1 cellular context compared by ENCODE assay signal in the genomic region with DNA sequence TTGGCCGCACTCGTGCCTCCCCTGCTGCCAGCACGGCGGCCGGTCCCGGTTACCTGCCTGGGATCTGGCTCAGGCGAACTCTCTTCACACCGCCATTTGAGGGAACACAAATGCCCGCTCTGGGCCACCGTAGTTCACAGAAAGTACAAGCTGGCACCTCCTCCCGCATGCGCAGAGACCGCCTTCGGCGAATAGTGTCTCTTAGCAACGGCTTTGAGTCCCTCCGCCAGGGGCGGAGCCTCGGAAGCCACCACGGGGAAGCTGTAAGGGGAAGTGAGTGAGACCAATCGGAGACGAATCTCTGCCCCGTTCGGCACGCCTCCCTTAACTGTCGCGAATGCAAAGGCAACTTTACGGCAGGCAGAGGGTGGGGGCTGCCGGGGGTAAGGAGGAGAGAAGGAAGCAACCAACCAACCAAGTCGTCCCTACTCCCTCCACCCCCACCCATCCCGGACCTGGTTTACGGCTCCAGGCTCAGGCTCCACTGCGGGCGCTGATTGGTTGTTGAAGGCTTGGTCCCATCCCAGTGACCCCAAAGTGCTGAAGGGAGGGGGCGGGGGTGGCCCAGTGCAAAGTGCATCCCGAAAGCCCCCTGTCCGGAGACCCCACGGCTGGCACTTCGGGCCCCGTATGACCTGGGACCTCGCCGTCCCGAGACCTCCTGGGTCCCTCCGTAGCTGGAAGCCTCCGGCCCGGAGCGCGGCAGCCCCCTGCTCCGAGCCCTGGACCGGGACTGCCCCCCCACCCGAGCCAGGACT.
TF ChIP-seq lines count a peak whose summit lies in the region.

A gene with protein sequence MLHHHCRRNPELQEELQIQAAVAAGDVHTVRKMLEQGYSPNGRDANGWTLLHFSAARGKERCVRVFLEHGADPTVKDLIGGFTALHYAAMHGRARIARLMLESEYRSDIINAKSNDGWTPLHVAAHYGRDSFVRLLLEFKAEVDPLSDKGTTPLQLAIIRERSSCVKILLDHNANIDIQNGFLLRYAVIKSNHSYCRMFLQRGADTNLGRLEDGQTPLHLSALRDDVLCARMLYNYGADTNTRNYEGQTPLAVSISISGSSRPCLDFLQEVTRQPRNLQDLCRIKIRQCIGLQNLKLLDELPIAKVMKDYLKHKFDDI (plus strand): TSS at position 526 of the 758 bp plus-strand sequence. CDS start 9,628 bp downstream, outside the sequence.
A gene with protein sequence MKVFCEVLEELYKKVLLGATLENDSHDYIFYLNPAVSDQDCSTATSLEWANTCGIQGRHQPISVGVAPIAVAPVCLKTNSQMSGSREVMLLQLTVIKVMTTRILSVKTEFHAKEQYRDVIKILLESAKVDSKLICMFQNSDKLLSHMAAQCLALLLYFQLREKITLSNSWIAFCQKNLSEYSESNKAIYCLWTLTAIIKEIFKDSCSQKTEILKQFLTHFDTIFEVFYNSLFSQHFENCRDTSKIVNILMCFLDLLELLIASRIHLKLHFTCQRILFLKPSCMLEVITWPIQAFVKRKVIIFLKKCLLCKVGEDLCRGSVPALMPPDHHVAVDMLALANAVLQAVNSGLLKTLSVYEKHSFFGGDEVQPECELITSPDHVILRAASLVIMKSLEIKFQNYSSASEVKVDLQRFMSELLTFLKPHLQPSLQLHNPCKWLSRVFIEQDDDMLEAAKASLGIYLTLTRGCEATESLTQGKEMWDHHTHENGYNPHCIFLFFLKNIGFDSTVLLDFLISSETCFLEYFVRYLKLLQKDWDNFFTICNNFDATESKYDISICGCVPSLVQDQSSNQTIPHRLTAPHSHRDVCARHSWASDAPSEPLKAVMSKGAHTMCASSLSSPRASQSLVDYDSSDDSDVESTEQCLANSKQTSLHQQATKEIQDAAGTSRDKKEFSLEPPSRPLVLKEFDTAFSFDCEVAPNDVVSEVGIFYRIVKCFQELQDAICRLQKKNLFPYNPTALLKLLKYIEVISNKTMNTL (minus strand): TSS at position 121 of the 758 bp plus-strand sequence. CDS start 21,342 bp downstream, outside the sequence.

TF ChIP-seq in HepG2, 621 proteins besides CTCF, POLR2A, EP300 and RAD21 (continued from another document and continues in another):
- TF ChIP-seq, protein P1, sequence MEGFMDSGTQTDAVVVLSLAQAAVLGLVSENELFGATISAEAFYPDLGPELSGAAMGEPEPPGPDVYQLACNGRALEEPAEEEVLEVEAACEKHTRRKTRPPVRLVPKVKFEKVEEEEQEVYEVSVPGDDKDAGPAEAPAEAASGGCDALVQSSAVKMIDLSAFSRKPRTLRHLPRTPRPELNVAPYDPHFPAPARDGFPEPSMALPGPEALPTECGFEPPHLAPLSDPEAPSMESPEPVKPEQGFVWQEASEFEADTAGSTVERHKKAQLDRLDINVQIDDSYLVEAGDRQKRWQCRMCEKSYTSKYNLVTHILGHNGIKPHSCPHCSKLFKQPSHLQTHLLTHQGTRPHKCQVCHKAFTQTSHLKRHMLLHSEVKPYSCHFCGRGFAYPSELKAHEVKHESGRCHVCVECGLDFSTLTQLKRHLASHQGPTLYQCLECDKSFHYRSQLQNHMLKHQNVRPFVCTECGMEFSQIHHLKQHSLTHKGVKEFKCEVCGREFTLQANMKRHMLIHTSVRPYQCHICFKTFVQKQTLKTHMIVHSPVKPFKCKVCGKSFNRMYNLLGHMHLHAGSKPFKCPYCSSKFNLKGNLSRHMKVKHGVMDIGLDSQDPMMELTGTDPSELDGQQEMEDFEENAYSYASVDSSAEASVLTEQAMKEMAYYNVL (CRISPR knock-in tag; IDR thresholded peaks at IDR 0.05; ENCODE audit: borderline replicate concordance): peak; percentile 42; the same call in 1 of the 2 replicates
- peak; percentile 90 for TF ChIP-seq ASH2L (IDR thresholded peaks at IDR 0.05; ENCODE audit: insufficient read length, low read depth, low read length)
- TF ChIP-seq ZNF788 (CRISPR knock-in tag; IDR thresholded peaks at IDR 0.05; ENCODE audit: borderline replicate concordance): peak; percentile 54; the same call in 1 of the 2 replicates
- 0 out of 2 replicates have a peak, but pooled peaks have one; percentile 13 for TF ChIP-seq ZNF205 (CRISPR knock-in tag; IDR thresholded peaks at IDR 0.05)
- TF ChIP-seq RBFOX2 (IDR thresholded peaks at IDR 0.05; ENCODE audit: low read depth, low read length): peak; percentile 88
- TF ChIP-seq ZMAT3 (CRISPR knock-in tag; conservative IDR thresholded peaks at IDR 0.05): peak; percentile 54; the same call in 1 of the 2 replicates
- peak; percentile 77 for TF ChIP-seq HOXD1 (CRISPR knock-in tag; IDR thresholded peaks at IDR 0.05)
- TF ChIP-seq CCAR2 (optimal IDR thresholded peaks at IDR 0.05; ENCODE audit: low read depth, low read length): peak; percentile 58
- TF ChIP-seq, protein P2, sequence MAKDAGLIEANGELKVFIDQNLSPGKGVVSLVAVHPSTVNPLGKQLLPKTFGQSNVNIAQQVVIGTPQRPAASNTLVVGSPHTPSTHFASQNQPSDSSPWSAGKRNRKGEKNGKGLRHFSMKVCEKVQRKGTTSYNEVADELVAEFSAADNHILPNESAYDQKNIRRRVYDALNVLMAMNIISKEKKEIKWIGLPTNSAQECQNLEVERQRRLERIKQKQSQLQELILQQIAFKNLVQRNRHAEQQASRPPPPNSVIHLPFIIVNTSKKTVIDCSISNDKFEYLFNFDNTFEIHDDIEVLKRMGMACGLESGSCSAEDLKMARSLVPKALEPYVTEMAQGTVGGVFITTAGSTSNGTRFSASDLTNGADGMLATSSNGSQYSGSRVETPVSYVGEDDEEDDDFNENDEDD (CRISPR knock-in tag; IDR thresholded peaks at IDR 0.05; ENCODE audit: borderline replicate concordance): 0 out of 2 replicates have a peak, but pooled peaks have one; percentile 14
- TF ChIP-seq ZNF17 (CRISPR knock-in tag; IDR thresholded peaks at IDR 0.05): no peak
- TF ChIP-seq ZSCAN9 (CRISPR knock-in tag; IDR thresholded peaks at IDR 0.05; ENCODE audit: borderline replicate concordance): peak; percentile 49; the same call in 1 of the 2 replicates
- no peak for TF ChIP-seq CENPX (CRISPR knock-in tag; IDR thresholded peaks at IDR 0.05)
- no peak; the same call in 1 of the 2 replicates for TF ChIP-seq ARNT2 (CRISPR knock-in tag; IDR thresholded peaks at IDR 0.05; ENCODE audit: low read depth)
- peak; percentile 2; the same call in 1 of the 2 replicates for TF ChIP-seq MEIS2 (CRISPR knock-in tag; IDR thresholded peaks at IDR 0.05)
- TF ChIP-seq MLLT10 (CRISPR knock-in tag; IDR thresholded peaks at IDR 0.05): no peak
- 0 out of 2 replicates have a peak, but pooled peaks have one; percentile 46 for TF ChIP-seq ZNF567 (CRISPR knock-in tag; IDR thresholded peaks at IDR 0.05; ENCODE audit: borderline replicate concordance)
- TF ChIP-seq, protein P3, sequence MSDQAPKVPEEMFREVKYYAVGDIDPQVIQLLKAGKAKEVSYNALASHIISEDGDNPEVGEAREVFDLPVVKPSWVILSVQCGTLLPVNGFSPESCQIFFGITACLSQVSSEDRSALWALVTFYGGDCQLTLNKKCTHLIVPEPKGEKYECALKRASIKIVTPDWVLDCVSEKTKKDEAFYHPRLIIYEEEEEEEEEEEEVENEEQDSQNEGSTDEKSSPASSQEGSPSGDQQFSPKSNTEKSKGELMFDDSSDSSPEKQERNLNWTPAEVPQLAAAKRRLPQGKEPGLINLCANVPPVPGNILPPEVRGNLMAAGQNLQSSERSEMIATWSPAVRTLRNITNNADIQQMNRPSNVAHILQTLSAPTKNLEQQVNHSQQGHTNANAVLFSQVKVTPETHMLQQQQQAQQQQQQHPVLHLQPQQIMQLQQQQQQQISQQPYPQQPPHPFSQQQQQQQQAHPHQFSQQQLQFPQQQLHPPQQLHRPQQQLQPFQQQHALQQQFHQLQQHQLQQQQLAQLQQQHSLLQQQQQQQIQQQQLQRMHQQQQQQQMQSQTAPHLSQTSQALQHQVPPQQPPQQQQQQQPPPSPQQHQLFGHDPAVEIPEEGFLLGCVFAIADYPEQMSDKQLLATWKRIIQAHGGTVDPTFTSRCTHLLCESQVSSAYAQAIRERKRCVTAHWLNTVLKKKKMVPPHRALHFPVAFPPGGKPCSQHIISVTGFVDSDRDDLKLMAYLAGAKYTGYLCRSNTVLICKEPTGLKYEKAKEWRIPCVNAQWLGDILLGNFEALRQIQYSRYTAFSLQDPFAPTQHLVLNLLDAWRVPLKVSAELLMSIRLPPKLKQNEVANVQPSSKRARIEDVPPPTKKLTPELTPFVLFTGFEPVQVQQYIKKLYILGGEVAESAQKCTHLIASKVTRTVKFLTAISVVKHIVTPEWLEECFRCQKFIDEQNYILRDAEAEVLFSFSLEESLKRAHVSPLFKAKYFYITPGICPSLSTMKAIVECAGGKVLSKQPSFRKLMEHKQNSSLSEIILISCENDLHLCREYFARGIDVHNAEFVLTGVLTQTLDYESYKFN (CRISPR knock-in tag; conservative IDR thresholded peaks at IDR 0.05): peak; percentile 62
- peak; percentile 95; the same call in 1 of the 2 replicates for TF ChIP-seq PCBP1 (IDR thresholded peaks at IDR 0.05; ENCODE audit: borderline replicate concordance, low read depth, low read length)
- TF ChIP-seq PHF8 (CRISPR knock-in tag; IDR thresholded peaks at IDR 0.05): peak; percentile 78
- TF ChIP-seq, protein P4, sequence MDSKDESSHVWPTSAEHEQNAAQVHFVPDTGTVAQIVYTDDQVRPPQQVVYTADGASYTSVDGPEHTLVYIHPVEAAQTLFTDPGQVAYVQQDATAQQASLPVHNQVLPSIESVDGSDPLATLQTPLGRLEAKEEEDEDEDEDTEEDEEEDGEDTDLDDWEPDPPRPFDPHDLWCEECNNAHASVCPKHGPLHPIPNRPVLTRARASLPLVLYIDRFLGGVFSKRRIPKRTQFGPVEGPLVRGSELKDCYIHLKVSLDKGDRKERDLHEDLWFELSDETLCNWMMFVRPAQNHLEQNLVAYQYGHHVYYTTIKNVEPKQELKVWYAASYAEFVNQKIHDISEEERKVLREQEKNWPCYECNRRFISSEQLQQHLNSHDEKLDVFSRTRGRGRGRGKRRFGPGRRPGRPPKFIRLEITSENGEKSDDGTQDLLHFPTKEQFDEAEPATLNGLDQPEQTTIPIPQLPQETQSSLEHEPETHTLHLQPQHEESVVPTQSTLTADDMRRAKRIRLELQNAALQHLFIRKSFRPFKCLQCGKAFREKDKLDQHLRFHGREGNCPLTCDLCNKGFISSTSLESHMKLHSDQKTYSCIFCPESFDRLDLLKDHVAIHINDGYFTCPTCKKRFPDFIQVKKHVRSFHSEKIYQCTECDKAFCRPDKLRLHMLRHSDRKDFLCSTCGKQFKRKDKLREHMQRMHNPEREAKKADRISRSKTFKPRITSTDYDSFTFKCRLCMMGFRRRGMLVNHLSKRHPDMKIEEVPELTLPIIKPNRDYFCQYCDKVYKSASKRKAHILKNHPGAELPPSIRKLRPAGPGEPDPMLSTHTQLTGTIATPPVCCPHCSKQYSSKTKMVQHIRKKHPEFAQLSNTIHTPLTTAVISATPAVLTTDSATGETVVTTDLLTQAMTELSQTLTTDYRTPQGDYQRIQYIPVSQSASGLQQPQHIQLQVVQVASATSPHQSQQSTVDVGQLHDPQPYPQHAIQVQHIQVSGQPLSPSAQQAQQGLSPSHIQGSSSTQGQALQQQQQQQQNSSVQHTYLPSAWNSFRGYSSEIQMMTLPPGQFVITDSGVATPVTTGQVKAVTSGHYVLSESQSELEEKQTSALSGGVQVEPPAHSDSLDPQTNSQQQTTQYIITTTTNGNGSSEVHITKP (CRISPR knock-in tag; IDR thresholded peaks at IDR 0.05; ENCODE audit: low read depth): peak; percentile 48; the same call in 1 of the 2 replicates
- TF ChIP-seq NONO (IDR thresholded peaks at IDR 0.05): no peak
- TF ChIP-seq NONO (CRISPR knock-in tag; conservative IDR thresholded peaks at IDR 0.05): peak; percentile 55
- TF ChIP-seq MIXL1 (CRISPR knock-in tag; IDR thresholded peaks at IDR 0.05): no peak
- TF ChIP-seq GZF1 (CRISPR knock-in tag; IDR thresholded peaks at IDR 0.05): no peak
- TF ChIP-seq, protein P5, sequence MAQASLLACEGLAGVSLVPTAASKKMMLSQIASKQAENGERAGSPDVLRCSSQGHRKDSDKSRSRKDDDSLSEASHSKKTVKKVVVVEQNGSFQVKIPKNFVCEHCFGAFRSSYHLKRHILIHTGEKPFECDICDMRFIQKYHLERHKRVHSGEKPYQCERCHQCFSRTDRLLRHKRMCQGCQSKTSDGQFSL (CRISPR knock-in tag; IDR thresholded peaks at IDR 0.05): peak; percentile 100
- no peak for TF ChIP-seq KAT7 (CRISPR knock-in tag; IDR thresholded peaks at IDR 0.05; ENCODE audit: borderline replicate concordance)
- TF ChIP-seq BCL6 (CRISPR knock-in tag; IDR thresholded peaks at IDR 0.05): peak; percentile 52; the same call in 1 of the 2 replicates
- TF ChIP-seq, protein P6, sequence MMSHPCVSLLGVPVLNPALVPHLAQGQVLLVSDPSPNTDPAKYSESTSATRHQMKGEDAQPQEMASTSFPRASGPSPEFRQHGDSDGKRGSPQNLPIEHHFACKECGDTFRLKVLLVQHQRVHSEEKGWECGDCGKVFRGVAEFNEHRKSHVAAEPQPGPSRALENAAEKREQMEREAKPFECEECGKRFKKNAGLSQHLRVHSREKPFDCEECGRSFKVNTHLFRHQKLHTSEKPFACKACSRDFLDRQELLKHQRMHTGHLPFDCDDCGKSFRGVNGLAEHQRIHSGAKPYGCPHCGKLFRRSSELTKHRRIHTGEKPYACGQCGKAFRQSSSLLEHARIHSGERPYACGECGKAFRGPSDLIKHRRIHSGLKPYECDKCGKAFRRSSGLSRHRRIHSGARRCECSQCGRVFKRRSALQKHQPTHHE (CRISPR knock-in tag; IDR thresholded peaks at IDR 0.05; ENCODE audit: borderline replicate concordance): no peak
- no peak for TF ChIP-seq MTF2 (CRISPR knock-in tag; IDR thresholded peaks at IDR 0.05; ENCODE audit: borderline replicate concordance)
- TF ChIP-seq, protein P7, sequence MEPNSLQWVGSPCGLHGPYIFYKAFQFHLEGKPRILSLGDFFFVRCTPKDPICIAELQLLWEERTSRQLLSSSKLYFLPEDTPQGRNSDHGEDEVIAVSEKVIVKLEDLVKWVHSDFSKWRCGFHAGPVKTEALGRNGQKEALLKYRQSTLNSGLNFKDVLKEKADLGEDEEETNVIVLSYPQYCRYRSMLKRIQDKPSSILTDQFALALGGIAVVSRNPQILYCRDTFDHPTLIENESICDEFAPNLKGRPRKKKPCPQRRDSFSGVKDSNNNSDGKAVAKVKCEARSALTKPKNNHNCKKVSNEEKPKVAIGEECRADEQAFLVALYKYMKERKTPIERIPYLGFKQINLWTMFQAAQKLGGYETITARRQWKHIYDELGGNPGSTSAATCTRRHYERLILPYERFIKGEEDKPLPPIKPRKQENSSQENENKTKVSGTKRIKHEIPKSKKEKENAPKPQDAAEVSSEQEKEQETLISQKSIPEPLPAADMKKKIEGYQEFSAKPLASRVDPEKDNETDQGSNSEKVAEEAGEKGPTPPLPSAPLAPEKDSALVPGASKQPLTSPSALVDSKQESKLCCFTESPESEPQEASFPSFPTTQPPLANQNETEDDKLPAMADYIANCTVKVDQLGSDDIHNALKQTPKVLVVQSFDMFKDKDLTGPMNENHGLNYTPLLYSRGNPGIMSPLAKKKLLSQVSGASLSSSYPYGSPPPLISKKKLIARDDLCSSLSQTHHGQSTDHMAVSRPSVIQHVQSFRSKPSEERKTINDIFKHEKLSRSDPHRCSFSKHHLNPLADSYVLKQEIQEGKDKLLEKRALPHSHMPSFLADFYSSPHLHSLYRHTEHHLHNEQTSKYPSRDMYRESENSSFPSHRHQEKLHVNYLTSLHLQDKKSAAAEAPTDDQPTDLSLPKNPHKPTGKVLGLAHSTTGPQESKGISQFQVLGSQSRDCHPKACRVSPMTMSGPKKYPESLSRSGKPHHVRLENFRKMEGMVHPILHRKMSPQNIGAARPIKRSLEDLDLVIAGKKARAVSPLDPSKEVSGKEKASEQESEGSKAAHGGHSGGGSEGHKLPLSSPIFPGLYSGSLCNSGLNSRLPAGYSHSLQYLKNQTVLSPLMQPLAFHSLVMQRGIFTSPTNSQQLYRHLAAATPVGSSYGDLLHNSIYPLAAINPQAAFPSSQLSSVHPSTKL (CRISPR knock-in tag; IDR thresholded peaks at IDR 0.05): peak; percentile 43; the same call in 1 of the 2 replicates
- peak; percentile 79; the same call in 1 of the 2 replicates for TF ChIP-seq KMT2A (CRISPR knock-in tag; IDR thresholded peaks at IDR 0.05)
- peak; percentile 70; the same call in 1 of the 2 replicates for TF ChIP-seq HNRNPL (IDR thresholded peaks at IDR 0.05; ENCODE audit: low read depth, low read length)
- TF ChIP-seq ZNF563 (CRISPR knock-in tag; IDR thresholded peaks at IDR 0.05): 0 out of 2 replicates have a peak, but pooled peaks have one; percentile 25
